22 cellular contexts compared by ENCODE assay signal in the genomic region with DNA sequence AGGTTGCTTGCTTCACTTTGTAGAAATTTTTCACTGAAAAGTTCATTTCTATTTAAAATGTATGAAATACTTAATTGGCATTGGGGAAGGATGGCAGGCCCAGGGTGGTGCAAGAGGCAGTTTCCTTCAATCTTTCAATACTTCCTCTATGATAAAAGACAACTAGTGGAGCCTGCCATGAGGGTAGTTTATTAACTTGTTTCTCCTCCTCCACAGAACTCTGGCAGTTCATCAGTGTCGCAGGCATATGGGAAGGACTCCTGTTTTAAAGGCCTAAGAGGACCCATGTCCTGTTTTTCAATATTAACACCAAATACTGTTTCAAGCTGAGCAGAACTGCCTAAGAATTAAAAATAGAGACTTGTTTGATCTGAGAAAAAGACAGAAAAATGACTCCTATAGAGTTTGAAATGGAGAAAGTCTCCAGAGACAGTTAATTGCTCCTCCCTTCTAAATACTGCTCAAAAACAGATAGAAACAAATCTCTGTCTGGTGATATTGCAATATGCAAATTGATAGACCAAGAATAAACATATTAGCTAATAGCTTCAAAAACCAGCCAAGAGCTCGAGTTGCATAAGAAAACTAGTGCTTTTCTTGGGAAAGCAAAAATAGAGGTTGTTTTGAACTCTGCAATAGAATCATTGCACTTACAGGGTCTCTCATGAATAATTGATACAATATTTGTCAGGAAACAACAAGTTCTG.
"Had no signal": no experiment of that assay in that cellular context is flagged by ENCODE, and none has a peak within 500 bp of the region (broad histone marks: within the 10 kb centered on the region; RNA-seq: fewer than 3 reads in every experiment).

No MANE protein-coding gene starts in this region.

- ATAC-seq: esophagus mucosa; gastroesophageal sphincter; natural killer cell treated with Interleukin-12 subunit alpha and Interleukin-12 subunit beta and Interleukin-15 and Interleukin-18, amount 100 ng/mL, for 72 hours had no signal

- H3K36me3 Mint-ChIP-seq: natural killer cell treated with Interleukin-12 subunit alpha and Interleukin-12 subunit beta and Interleukin-15 and Interleukin-18, amount 100 ng/mL, for 72 hours; neural progenitor cell; type B pancreatic cell had no signal

- H3K4me3 Mint-ChIP-seq: natural killer cell treated with Interleukin-12 subunit alpha and Interleukin-12 subunit beta and Interleukin-15 and Interleukin-18, amount 100 ng/mL, for 72 hours; neural progenitor cell; type B pancreatic cell had no signal

- FAIRE-seq: endometrium, small intestine had no signal

- H3K9ac ChIP-seq: neural progenitor cell had no signal

- H3K27ac Mint-ChIP-seq: natural killer cell treated with Interleukin-12 subunit alpha and Interleukin-12 subunit beta and Interleukin-15 and Interleukin-18, amount 100 ng/mL, for 72 hours; neural progenitor cell; type B pancreatic cell had no signal

- H3K4me3 ChIP-seq: gastroesophageal sphincter, left ventricle myocardium inferior, lung, neural progenitor cell, ovary, right atrium auricular region, stomach, thyroid gland, vagina had no signal

- H3K4me2 ChIP-seq: neural progenitor cell had no signal

- DNase-seq: effector memory CD4-positive, alpha-beta T cell; glutamatergic neuron; islet precursor cell; left ventricle myocardium inferior; mesenchymal stem cell; midbrain; nucleus accumbens; ovary; small intestine; stimulated activated CD4-positive, alpha-beta T cell treated with anti-CD3 and anti-CD28 coated beads, Interleukin-12 subunit alpha, Interleukin-12 subunit beta, amount 100 ng/mL, for 4 hours; stimulated activated naive CD4-positive, alpha-beta T cell; stomach; thyroid gland had no signal

- H3K27me3 ChIP-seq: gastroesophageal sphincter, neural progenitor cell, ovary, right atrium auricular region, stomach, thyroid gland, vagina had no signal

- H2AFZ ChIP-seq: neural progenitor cell had no signal

- H3K27me3 Mint-ChIP-seq: natural killer cell treated with Interleukin-12 subunit alpha and Interleukin-12 subunit beta and Interleukin-15 and Interleukin-18, amount 100 ng/mL, for 72 hours; type B pancreatic cell had no signal

- H3K9me3 Mint-ChIP-seq: type B pancreatic cell had no signal

- H3K36me3 ChIP-seq: gastroesophageal sphincter, left ventricle myocardium inferior, neural progenitor cell, ovary, right atrium auricular region, stomach, thyroid gland, vagina had no signal

- H3K9me3 ChIP-seq: gastroesophageal sphincter, left ventricle myocardium inferior, ovary, right atrium auricular region, stomach, thyroid gland, vagina had no signal

- H3K27ac ChIP-seq: gastroesophageal sphincter, left ventricle myocardium inferior, neural progenitor cell, ovary, right atrium auricular region, stomach, thyroid gland, vagina had no signal

- H3K4me1 ChIP-seq: gastroesophageal sphincter, left ventricle myocardium inferior, right atrium auricular region, stomach, thyroid gland, vagina had no signal
